ENCODE assay signal across 8 cellular contexts in genomic region chr10:61899997-61900828, GRCh38. TPM values are rescaled to one million over a fixed set of nuclear protein-coding genes. Genes with fewer than 3 reads are reported as not detected.
DNase-seq lines count a peak whose midpoint lies in the region; ATAC-seq and TF ChIP-seq lines count a peak whose summit lies in the region.

No MANE protein-coding gene starts in this region.

- peak overlapping the region; percentile 99 for H3K27ac Mint-ChIP-seq in activated naive CD8-positive, alpha-beta T cell treated with anti-CD3 and anti-CD28 coated beads for 36 hours

- TF ChIP-seq CTCF in cardiac muscle cell (IDR thresholded peaks at IDR 0.05; ENCODE audit: low read depth, low read length) = no peak
- TF ChIP-seq CTCF in ovary (IDR thresholded peaks at IDR 0.05) = no peak

- WGBS in ovary, 3 donors = 0 to 1% (median 1%) methylated on average over 25 of the region's 25 CpGs

- peak overlapping the region; percentile 77 for H3K4me3 ChIP-seq in cardiac muscle cell
- H3K4me3 ChIP-seq in ovary = peak overlapping the region; percentile 45

- TF ChIP-seq POLR2A in ovary (IDR thresholded peaks at IDR 0.05) = no peak

- ATAC-seq in GM21786 (IDR thresholded peaks at IDR 0.05; ENCODE audit: unreplicated experiment) = peak; percentile 21

- intact Hi-C loops in ovary (cut with DNase I) = loop anchor here in 2 of 4 donors (5.0 to 10.0 kb wide), 4 partner anchors 95 to 345 kb away; no protein-coding TSS in a partner anchor

- H3K36me3 Mint-ChIP-seq in activated naive CD8-positive, alpha-beta T cell treated with anti-CD3 and anti-CD28 coated beads for 36 hours = peaks cover 17% of the 10 kb centered on the region

- H3K36me3 ChIP-seq in cardiac muscle cell (no peaks in the 10 kb centered on the region), ovary (no peaks in the 10 kb centered on the region)

- H3K9me3 ChIP-seq in cardiac muscle cell (ENCODE audit: low read depth) = no peaks in the 10 kb centered on the region
- no peaks in the 10 kb centered on the region for H3K9me3 ChIP-seq in ovary

- no peaks in the 10 kb centered on the region for H3K27me3 Mint-ChIP-seq in activated naive CD8-positive, alpha-beta T cell treated with anti-CD3 and anti-CD28 coated beads for 36 hours

- H3K27me3 ChIP-seq in cardiac muscle cell = peaks cover 30% of the 10 kb centered on the region
- no peaks in the 10 kb centered on the region for H3K27me3 ChIP-seq in ovary

- TF ChIP-seq EP300 in ovary (IDR thresholded peaks at IDR 0.05) = no peak

- H3K9me3 Mint-ChIP-seq in activated naive CD8-positive, alpha-beta T cell treated with anti-CD3 and anti-CD28 coated beads for 36 hours = no peaks in the 10 kb centered on the region

- peak; percentile 44 for DNase-seq in GDM1 (lab: John Stamatoyannopoulos, UW)
- peak; percentile 87 to 92 for DNase-seq in Kasumi-1 (lab: John Stamatoyannopoulos, UW)
- peak; percentile 75 for DNase-seq in RPMI7951 (ENCODE audit: low read depth)
- DNase-seq in activated naive CD8-positive, alpha-beta T cell treated with anti-CD3 and anti-CD28 coated beads for 36 hours = peak; percentile 57
- peak; percentile 37 to 84 for DNase-seq in cardiac muscle cell (ENCODE audit: low read depth in 1 of 2, low spot score in 1 of 2)
- peak; percentile 28 to 48 (median 35) for DNase-seq in ovary
- no peak for DNase-seq in NCI-H128 (lab: John Stamatoyannopoulos, UW; ENCODE audit: unreplicated experiment)

- peak overlapping the region; percentile 95 for H3K4me3 Mint-ChIP-seq in activated naive CD8-positive, alpha-beta T cell treated with anti-CD3 and anti-CD28 coated beads for 36 hours

- H3K27ac ChIP-seq in cardiac muscle cell (no peak overlapping the region), ovary (peak overlapping the region in 1 of 2 donors; percentile 27)

- H3K4me1 ChIP-seq in cardiac muscle cell (ENCODE audit: low read depth) = peaks cover 3% of the 10 kb centered on the region
- peaks cover 9% of the 10 kb centered on the region for H3K4me1 ChIP-seq in ovary (ENCODE audit: insufficient read depth)

- peaks cover 40% of the 10 kb centered on the region for H3K4me1 Mint-ChIP-seq in activated naive CD8-positive, alpha-beta T cell treated with anti-CD3 and anti-CD28 coated beads for 36 hours

RNA-seq across cellular contexts. Expression of gene ARID5B, which starts 1.3 kb away (rescaled TPM):
- 10.9 and 15.7 TPM in 2 replicates for total RNA-seq in RPMI7951 (2014; rRNA removed; shearing (Covaris generic))
- 10 to 100 TPM; 16.5 to 17.1 TPM for total RNA-seq in activated naive CD8-positive, alpha-beta T cell treated with anti-CD3 and anti-CD28 coated beads for 36 hours
- total RNA-seq in cardiac muscle cell (4.3 and 4.9 TPM in 2 replicates), ovary (10 to 100 TPM; 20.1 to 61.8 (median 38.6) TPM)
- polyA plus RNA-seq in cardiac muscle cell (4.3 and 7.8 TPM in 2 replicates), ovary (10 to 100 TPM; 18.3 to 24.0 TPM)
